1 cellular context compared by ENCODE assay signal in the genomic region with DNA sequence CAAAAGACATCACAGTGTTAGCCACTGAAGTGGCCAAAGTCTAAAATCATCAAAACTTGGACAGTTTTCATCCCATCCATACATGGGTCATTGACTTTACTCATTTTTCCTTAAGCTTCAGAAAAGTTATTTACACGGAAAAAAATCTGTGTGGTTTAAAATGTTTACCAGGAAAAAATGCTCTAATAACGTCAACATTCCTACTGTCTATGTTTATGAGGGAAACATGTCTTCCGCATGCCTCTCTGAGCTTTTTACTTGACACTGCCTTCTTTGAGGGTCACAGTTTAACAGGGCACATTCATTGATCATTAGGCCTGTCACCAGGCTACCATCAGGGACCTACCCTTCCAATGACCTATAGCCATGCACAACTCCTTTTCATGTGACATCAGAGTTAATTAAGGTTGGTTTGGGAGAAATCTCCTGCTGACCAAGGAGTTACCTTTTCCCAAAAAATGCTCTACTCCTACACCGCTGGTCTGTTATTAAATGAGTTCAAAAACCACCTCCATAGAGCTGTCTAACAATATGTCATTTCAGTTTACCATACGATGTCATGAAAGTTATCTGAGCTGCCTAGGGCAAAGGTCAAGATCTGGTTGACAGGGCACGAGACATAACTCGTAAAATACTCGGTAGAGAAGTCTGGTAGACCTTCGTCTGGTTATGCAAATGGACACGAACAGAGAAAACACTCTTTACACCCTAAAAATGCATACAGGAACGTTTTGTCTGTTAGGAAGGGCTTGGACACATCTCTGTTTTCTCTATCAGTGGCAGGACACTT.
TF ChIP-seq lines count a peak whose summit lies in the region.

No MANE protein-coding gene starts in this region.

TF ChIP-seq in GM23338, 12 proteins besides CTCF, POLR2A, EP300 and RAD21 (continued from another document):
- TF ChIP-seq, protein P1, sequence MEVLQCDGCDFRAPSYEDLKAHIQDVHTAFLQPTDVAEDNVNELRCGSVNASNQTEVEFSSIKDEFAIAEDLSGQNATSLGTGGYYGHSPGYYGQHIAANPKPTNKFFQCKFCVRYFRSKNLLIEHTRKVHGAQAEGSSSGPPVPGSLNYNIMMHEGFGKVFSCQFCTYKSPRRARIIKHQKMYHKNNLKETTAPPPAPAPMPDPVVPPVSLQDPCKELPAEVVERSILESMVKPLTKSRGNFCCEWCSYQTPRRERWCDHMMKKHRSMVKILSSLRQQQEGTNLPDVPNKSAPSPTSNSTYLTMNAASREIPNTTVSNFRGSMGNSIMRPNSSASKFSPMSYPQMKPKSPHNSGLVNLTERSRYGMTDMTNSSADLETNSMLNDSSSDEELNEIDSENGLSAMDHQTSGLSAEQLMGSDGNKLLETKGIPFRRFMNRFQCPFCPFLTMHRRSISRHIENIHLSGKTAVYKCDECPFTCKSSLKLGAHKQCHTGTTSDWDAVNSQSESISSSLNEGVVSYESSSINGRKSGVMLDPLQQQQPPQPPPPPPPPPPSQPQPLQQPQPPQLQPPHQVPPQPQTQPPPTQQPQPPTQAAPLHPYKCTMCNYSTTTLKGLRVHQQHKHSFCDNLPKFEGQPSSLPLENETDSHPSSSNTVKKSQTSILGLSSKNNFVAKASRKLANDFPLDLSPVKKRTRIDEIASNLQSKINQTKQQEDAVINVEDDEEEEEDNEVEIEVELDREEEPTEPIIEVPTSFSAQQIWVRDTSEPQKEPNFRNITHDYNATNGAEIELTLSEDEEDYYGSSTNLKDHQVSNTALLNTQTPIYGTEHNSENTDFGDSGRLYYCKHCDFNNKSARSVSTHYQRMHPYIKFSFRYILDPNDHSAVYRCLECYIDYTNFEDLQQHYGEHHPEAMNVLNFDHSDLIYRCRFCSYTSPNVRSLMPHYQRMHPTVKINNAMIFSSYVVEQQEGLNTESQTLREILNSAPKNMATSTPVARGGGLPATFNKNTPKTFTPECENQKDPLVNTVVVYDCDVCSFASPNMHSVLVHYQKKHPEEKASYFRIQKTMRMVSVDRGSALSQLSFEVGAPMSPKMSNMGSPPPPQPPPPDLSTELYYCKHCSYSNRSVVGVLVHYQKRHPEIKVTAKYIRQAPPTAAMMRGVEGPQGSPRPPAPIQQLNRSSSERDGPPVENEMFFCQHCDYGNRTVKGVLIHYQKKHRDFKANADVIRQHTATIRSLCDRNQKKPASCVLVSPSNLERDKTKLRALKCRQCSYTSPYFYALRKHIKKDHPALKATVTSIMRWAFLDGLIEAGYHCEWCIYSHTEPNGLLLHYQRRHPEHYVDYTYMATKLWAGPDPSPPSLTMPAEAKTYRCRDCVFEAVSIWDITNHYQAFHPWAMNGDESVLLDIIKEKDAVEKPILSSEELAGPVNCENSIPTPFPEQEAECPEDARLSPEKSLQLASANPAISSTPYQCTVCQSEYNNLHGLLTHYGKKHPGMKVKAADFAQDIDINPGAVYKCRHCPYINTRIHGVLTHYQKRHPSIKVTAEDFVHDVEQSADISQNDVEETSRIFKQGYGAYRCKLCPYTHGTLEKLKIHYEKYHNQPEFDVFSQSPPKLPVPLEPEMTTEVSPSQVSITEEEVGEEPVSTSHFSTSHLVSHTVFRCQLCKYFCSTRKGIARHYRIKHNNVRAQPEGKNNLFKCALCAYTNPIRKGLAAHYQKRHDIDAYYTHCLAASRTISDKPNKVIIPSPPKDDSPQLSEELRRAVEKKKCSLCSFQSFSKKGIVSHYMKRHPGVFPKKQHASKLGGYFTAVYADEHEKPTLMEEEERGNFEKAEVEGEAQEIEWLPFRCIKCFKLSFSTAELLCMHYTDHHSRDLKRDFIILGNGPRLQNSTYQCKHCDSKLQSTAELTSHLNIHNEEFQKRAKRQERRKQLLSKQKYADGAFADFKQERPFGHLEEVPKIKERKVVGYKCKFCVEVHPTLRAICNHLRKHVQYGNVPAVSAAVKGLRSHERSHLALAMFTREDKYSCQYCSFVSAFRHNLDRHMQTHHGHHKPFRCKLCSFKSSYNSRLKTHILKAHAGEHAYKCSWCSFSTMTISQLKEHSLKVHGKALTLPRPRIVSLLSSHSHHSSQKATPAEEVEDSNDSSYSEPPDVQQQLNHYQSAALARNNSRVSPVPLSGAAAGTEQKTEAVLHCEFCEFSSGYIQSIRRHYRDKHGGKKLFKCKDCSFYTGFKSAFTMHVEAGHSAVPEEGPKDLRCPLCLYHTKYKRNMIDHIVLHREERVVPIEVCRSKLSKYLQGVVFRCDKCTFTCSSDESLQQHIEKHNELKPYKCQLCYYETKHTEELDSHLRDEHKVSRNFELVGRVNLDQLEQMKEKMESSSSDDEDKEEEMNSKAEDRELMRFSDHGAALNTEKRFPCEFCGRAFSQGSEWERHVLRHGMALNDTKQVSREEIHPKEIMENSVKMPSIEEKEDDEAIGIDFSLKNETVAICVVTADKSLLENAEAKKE (CRISPR knock-in tag; IDR thresholded peaks at IDR 0.05), result no peak
- TF ChIP-seq JUNB (IDR thresholded peaks at IDR 0.05; ENCODE audit: unreplicated experiment) (no peak), STAT1 (IDR thresholded peaks at IDR 0.05; ENCODE audit: unreplicated experiment) (no peak), EZH2phosphoT487 (IDR thresholded peaks at IDR 0.05; ENCODE audit: unreplicated experiment) (no peak), ZNF114 (CRISPR knock-in tag; IDR thresholded peaks at IDR 0.05) (no peak), CREB1 (CRISPR knock-in tag; IDR thresholded peaks at IDR 0.05; ENCODE audit: low read depth) (no peak), EZH2 (IDR thresholded peaks at IDR 0.05; ENCODE audit: low read depth, unreplicated experiment) (no peak)
- TF ChIP-seq, protein P2, sequence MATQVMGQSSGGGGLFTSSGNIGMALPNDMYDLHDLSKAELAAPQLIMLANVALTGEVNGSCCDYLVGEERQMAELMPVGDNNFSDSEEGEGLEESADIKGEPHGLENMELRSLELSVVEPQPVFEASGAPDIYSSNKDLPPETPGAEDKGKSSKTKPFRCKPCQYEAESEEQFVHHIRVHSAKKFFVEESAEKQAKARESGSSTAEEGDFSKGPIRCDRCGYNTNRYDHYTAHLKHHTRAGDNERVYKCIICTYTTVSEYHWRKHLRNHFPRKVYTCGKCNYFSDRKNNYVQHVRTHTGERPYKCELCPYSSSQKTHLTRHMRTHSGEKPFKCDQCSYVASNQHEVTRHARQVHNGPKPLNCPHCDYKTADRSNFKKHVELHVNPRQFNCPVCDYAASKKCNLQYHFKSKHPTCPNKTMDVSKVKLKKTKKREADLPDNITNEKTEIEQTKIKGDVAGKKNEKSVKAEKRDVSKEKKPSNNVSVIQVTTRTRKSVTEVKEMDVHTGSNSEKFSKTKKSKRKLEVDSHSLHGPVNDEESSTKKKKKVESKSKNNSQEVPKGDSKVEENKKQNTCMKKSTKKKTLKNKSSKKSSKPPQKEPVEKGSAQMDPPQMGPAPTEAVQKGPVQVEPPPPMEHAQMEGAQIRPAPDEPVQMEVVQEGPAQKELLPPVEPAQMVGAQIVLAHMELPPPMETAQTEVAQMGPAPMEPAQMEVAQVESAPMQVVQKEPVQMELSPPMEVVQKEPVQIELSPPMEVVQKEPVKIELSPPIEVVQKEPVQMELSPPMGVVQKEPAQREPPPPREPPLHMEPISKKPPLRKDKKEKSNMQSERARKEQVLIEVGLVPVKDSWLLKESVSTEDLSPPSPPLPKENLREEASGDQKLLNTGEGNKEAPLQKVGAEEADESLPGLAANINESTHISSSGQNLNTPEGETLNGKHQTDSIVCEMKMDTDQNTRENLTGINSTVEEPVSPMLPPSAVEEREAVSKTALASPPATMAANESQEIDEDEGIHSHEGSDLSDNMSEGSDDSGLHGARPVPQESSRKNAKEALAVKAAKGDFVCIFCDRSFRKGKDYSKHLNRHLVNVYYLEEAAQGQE (IDR thresholded peaks at IDR 0.05; ENCODE audit: unreplicated experiment), result no peak
